ENCODE assay signal across 10 cellular contexts in genomic region chr6:118735320-118735719, GRCh38.
DNase-seq lines count a peak whose midpoint lies in the region; ATAC-seq and TF ChIP-seq lines count a peak whose summit lies in the region.
"Had no signal": no experiment of that assay in that cellular context is flagged by ENCODE, and none has a peak within 500 bp of the region (broad histone marks: within the 10 kb centered on the region; RNA-seq: fewer than 3 reads in every experiment).

No MANE protein-coding gene starts in this region.

- no peak overlapping the region for H3K27ac Mint-ChIP-seq in CD8-positive, alpha-beta T cell

- no peaks in the 10 kb centered on the region for H3K36me3 ChIP-seq in CD8-positive, alpha-beta T cell (ENCODE audit: insufficient read depth, low read length)
- no peaks in the 10 kb centered on the region for H3K36me3 ChIP-seq in right lobe of liver

- WGBS in right lobe of liver (ENCODE audit: insufficient coverage, low coverage, low lambda C conversion rate, missing lambda C conversion rate), result 43% methylated on average over 2 of the region's 2 CpGs

- no peaks in the 10 kb centered on the region for H3K27me3 Mint-ChIP-seq in CD8-positive, alpha-beta T cell (ENCODE audit: low read depth)

- H3K4me1 ChIP-seq in CD8-positive, alpha-beta T cell (ENCODE audit: insufficient read depth, low read length), result peaks cover 14% of the 10 kb centered on the region
- no peaks in the 10 kb centered on the region for H3K4me1 ChIP-seq in right lobe of liver

- DNase-seq in CD8-positive, alpha-beta T cell, result no peak
- DNase-seq in astrocyte of the cerebellum (ENCODE audit: low read depth) (no peak), right lobe of liver (no peak), activated gamma-delta T cell treated with Interleukin-2 at 50 U/mL for 16 hours (no peak), NOMO-1 treated with dmso at 0.1 percent for 144 hours (lab: John Stamatoyannopoulos, UW; ENCODE audit: unreplicated experiment) (no peak)
- no peak for DNase-seq in stimulated activated CD4-positive, alpha-beta T cell treated with anti-CD3 and anti-CD28 coated beads, Interleukin-12 subunit alpha, Interleukin-12 subunit beta, amount 100 ng/mL, for 4 hours
- DNase-seq: NCI-H446 had no signal

- H3K9me3 ChIP-seq in CD8-positive, alpha-beta T cell (ENCODE audit: low read length), result no peaks in the 10 kb centered on the region
- H3K9me3 ChIP-seq in right lobe of liver, result no peaks in the 10 kb centered on the region

- TF ChIP-seq CTCF in CD8-positive, alpha-beta T cell (IDR thresholded peaks at IDR 0.05), result no peak
- TF ChIP-seq CTCF in astrocyte of the cerebellum (IDR thresholded peaks at IDR 0.05; ENCODE audit: low read depth, low read length, missing control alignments), result peak; percentile 51
- peak in 3 of 4 donors; percentile 9 to 30 (median 25) for TF ChIP-seq CTCF in right lobe of liver (IDR thresholded peaks at IDR 0.05)

- CTCF ChIA-PET in CD8-positive, alpha-beta T cell (lab: Charles Lee), result interaction anchor here (1.5 to 1.8 kb wide), 2 partner anchors 66 to 170 kb away, joined by 4 to 9 read pairs; no protein-coding TSS in a partner anchor

- POLR2A ChIA-PET in CD8-positive, alpha-beta T cell (lab: Charles Lee), result no interaction called here

- H3K27me3 ChIP-seq in CD8-positive, alpha-beta T cell (ENCODE audit: insufficient read depth, low read length), result no peaks in the 10 kb centered on the region
- no peaks in the 10 kb centered on the region for H3K27me3 ChIP-seq in right lobe of liver

- in situ Hi-C loops in astrocyte of the cerebellum (cut with HindIII; ENCODE audit: low sequenced_read_pairs), result no loop called here

- no peak overlapping the region for H3K4me3 ChIP-seq in CD8-positive, alpha-beta T cell (ENCODE audit: low read depth, low read length)
- H3K4me3 ChIP-seq in astrocyte of the cerebellum (ENCODE audit: low read depth, low read length), result no peak overlapping the region
- H3K4me3 ChIP-seq in right lobe of liver, result no peak overlapping the region
- H3K4me3 ChIP-seq: skin epidermis had no signal

- H3K4me3 Mint-ChIP-seq in CD8-positive, alpha-beta T cell, result no peak overlapping the region

- no peaks in the 10 kb centered on the region for H3K36me3 Mint-ChIP-seq in CD8-positive, alpha-beta T cell

- no peaks in the 10 kb centered on the region for H3K9me3 Mint-ChIP-seq in CD8-positive, alpha-beta T cell

- H3K27ac ChIP-seq in CD8-positive, alpha-beta T cell (ENCODE audit: low read depth, low read length), result no peak overlapping the region
- no peak overlapping the region for H3K27ac ChIP-seq in right lobe of liver
- H3K27ac ChIP-seq: skin epidermis had no signal

- TF ChIP-seq POLR2A in right lobe of liver (IDR thresholded peaks at IDR 0.05), result no peak

- peak; percentile 55 for ATAC-seq in CD8-positive, alpha-beta T cell
- ATAC-seq in HG03103 (IDR thresholded peaks at IDR 0.05; ENCODE audit: low read depth, unreplicated experiment) (peak; percentile 48), right lobe of liver (peak in 1 of 4 donors; percentile 30), GM21367 (IDR thresholded peaks at IDR 0.05; ENCODE audit: unreplicated experiment) (no peak)

- H3K4me1 Mint-ChIP-seq in CD8-positive, alpha-beta T cell (ENCODE audit: low read depth), result peaks cover 35% of the 10 kb centered on the region

- intact Hi-C loops in CD8-positive, alpha-beta T cell (cut with DNase I, micrococcal nuclease), result loop anchor here (1.0 to 10.0 kb wide), 3 partner anchors 67 to 170 kb away; no protein-coding TSS in a partner anchor
- intact Hi-C loops in right lobe of liver (cut with DNase I), result no loop called here

Comparison
In these comparisons a context has a peak if more than half of its experiments do, and no peak if none do; other contexts are left out.
1. intact Hi-C loops: an anchor here in CD8-positive, alpha-beta T cell (1.0 to 10.0 kb wide); none called in right lobe of liver.